ENCODE assay signal across 8 cellular contexts in genomic region chr22:26461188-26461810, GRCh38. TPM values are rescaled to one million over a fixed set of nuclear protein-coding genes. Genes with fewer than 3 reads are reported as not detected.
DNase-seq lines count a peak whose midpoint lies in the region; ATAC-seq and TF ChIP-seq lines count a peak whose summit lies in the region.

No MANE protein-coding gene starts in this region.

- H3K9me3 Mint-ChIP-seq in activated T-cell treated with anti-CD3 and anti-CD28 coated beads, Interleukin-2, amount 50 U/mL, for 4 hours, result no peaks in the 10 kb centered on the region
- peaks cover 5% of the 10 kb centered on the region for H3K9me3 Mint-ChIP-seq in glutamatergic neuron (ENCODE audit: unreplicated experiment)
- no peaks in the 10 kb centered on the region for H3K9me3 Mint-ChIP-seq in progenitor cell of endocrine pancreas (ENCODE audit: low read depth)

- H3K36me3 Mint-ChIP-seq in activated T-cell treated with anti-CD3 and anti-CD28 coated beads, Interleukin-2, amount 50 U/mL, for 4 hours (ENCODE audit: insufficient read depth), result peaks cover 44% of the 10 kb centered on the region
- H3K36me3 Mint-ChIP-seq in glutamatergic neuron (ENCODE audit: unreplicated experiment) (peaks cover 9% of the 10 kb centered on the region), progenitor cell of endocrine pancreas (ENCODE audit: insufficient read depth) (peaks cover 4% of the 10 kb centered on the region)

- TF ChIP-seq CTCF in 22Rv1 (IDR thresholded peaks at IDR 0.05) (peak; percentile 85), GM10248 (IDR thresholded peaks at IDR 0.05; ENCODE audit: control extremely low read depth, extremely low read depth, low read depth, missing control alignments) (peak; percentile 55), glutamatergic neuron (IDR thresholded peaks at IDR 0.05; ENCODE audit: partially characterized antibody, unreplicated experiment) (peak; percentile 79), progenitor cell of endocrine pancreas (IDR thresholded peaks at IDR 0.05; ENCODE audit: unreplicated experiment) (peak; percentile 91)

- H3K27ac ChIP-seq in 22Rv1, result no peak overlapping the region

- no peaks in the 10 kb centered on the region for H3K4me1 Mint-ChIP-seq in activated T-cell treated with anti-CD3 and anti-CD28 coated beads, Interleukin-2, amount 50 U/mL, for 4 hours (ENCODE audit: low read depth)
- H3K4me1 Mint-ChIP-seq in glutamatergic neuron (ENCODE audit: low read depth, unreplicated experiment) (peaks cover 49% of the 10 kb centered on the region), progenitor cell of endocrine pancreas (ENCODE audit: low read depth) (no peaks in the 10 kb centered on the region)

- no peaks in the 10 kb centered on the region for H3K27me3 Mint-ChIP-seq in activated T-cell treated with anti-CD3 and anti-CD28 coated beads, Interleukin-2, amount 50 U/mL, for 4 hours (ENCODE audit: low read depth)
- H3K27me3 Mint-ChIP-seq in glutamatergic neuron (ENCODE audit: unreplicated experiment) (peaks cover 2% of the 10 kb centered on the region), progenitor cell of endocrine pancreas (no peaks in the 10 kb centered on the region)

- peak in 1 of 2 donors; percentile 48 for ATAC-seq in activated T-cell treated with anti-CD3 and anti-CD28 coated beads, Interleukin-2, amount 50 U/mL, for 4 hours
- ATAC-seq in HG02623 (IDR thresholded peaks at IDR 0.05; ENCODE audit: unreplicated experiment) (no peak), HG03565 (IDR thresholded peaks at IDR 0.05; ENCODE audit: unreplicated experiment) (no peak)

- POLR2A ChIA-PET in GM10248 (lab: Yijun Ruan, JAX), result no interaction called here

- H3K27ac Mint-ChIP-seq in glutamatergic neuron (ENCODE audit: unreplicated experiment) (peak overlapping the region; percentile 59), progenitor cell of endocrine pancreas (no peak overlapping the region)

- DNase-seq in GM10248 (ENCODE audit: extremely low spot score) (peak; percentile 59), NCI-H2227 treated with DMSO at 0.1 percent for 48 hours (lab: John Stamatoyannopoulos, UW) (peak; percentile 42), glutamatergic neuron (peak; percentile 91), progenitor cell of endocrine pancreas (ENCODE audit: low spot score, unreplicated experiment) (peak; percentile 62)
- DNase-seq in activated T-cell treated with anti-CD3 and anti-CD28 coated beads, Interleukin-2, amount 50 U/mL, for 4 hours, result peak; percentile 37

- CTCF ChIA-PET in GM10248 (lab: Yijun Ruan, JAX), result interaction anchor here (0.6 to 7.5 kb wide), 29 partner anchors 9 to 213 kb away, joined by 3 to 76 read pairs (median 6); partner anchors contain the start of genes HPS4 and SRRD

- H3K4me3 Mint-ChIP-seq in activated T-cell treated with anti-CD3 and anti-CD28 coated beads, Interleukin-2, amount 50 U/mL, for 4 hours, result no peak overlapping the region
- H3K4me3 Mint-ChIP-seq in glutamatergic neuron (ENCODE audit: unreplicated experiment) (peak overlapping the region; percentile 34), progenitor cell of endocrine pancreas (ENCODE audit: low read depth) (no peak overlapping the region)

RNA-seq across cellular contexts. Expression of gene HPS4, which starts 22.3 kb away (rescaled TPM):
- 10 to 100 TPM; 30.8 to 34.1 (median 33.8) TPM for total RNA-seq in activated T-cell treated with anti-CD3 and anti-CD28 coated beads, Interleukin-2, amount 50 U/mL, for 4 hours
- total RNA-seq in glutamatergic neuron (ENCODE audit: unreplicated experiment) (55.1 TPM), progenitor cell of endocrine pancreas (42.7 and 43.2 TPM in 2 replicates)

RNA-seq across cellular contexts. Expression of gene SRRD, which starts 22.4 kb away (rescaled TPM):
- total RNA-seq in activated T-cell treated with anti-CD3 and anti-CD28 coated beads, Interleukin-2, amount 50 U/mL, for 4 hours, result 10 to 100 TPM; 32.5 to 40.4 (median 40.2) TPM
- total RNA-seq in glutamatergic neuron (ENCODE audit: unreplicated experiment) (20.1 TPM), progenitor cell of endocrine pancreas (23.2 and 25.4 TPM in 2 replicates)

RNA-seq across cellular contexts. Expression of gene ASPHD2, which starts 32.2 kb away (rescaled TPM):
- total RNA-seq in activated T-cell treated with anti-CD3 and anti-CD28 coated beads, Interleukin-2, amount 50 U/mL, for 4 hours, result 10 to 100 TPM in 1 of 3 donors, 1 to 10 TPM in 2; 8.2 to 10.4 (median 8.9) TPM
- total RNA-seq in glutamatergic neuron (ENCODE audit: unreplicated experiment), result 19.0 TPM
- 4.0 and 4.2 TPM in 2 replicates for total RNA-seq in progenitor cell of endocrine pancreas

RNA-seq across cellular contexts. Expression of gene TFIP11, which starts 51.0 kb away (rescaled TPM):
- 10 to 100 TPM; 52.4 to 68.5 (median 61.0) TPM for total RNA-seq in activated T-cell treated with anti-CD3 and anti-CD28 coated beads, Interleukin-2, amount 50 U/mL, for 4 hours
- total RNA-seq in glutamatergic neuron (ENCODE audit: unreplicated experiment), result 39.9 TPM
- 36.4 and 38.7 TPM in 2 replicates for total RNA-seq in progenitor cell of endocrine pancreas

Comparison
In these comparisons a context has a peak if more than half of its experiments do, and no peak if none do; other contexts are left out.
1. DNase-seq: peak in every context shown above with its lines; median percentile 91 in glutamatergic neuron; 62 in progenitor cell of endocrine pancreas; 59 in GM10248; 42 in NCI-H2227 treated with DMSO at 0.1 percent for 48 hours; 37 in activated T-cell treated with anti-CD3 and anti-CD28 coated beads, Interleukin-2, amount 50 U/mL, for 4 hours.